Comparison of ENCODE assay signal across 8 cellular contexts in genomic region chr3:71389911-71390573, GRCh38.
DNase-seq lines count a peak whose midpoint lies in the region; ATAC-seq, FAIRE-seq and TF ChIP-seq lines count a peak whose summit lies in the region.

No MANE protein-coding gene starts in this region.

- peak; percentile 63 for DNase-seq in EH (ENCODE audit: low read depth)
- peak; percentile 26 for DNase-seq in NCI-H510A (lab: John Stamatoyannopoulos, UW)
- peak; percentile 91 for DNase-seq in astrocyte of the spinal cord (ENCODE audit: low read depth, low spot score)
- DNase-seq in dedifferentiated amniotic fluid mesenchymal stem cell (ENCODE audit: extremely low spot score): no peak

- peak; percentile 89 for FAIRE-seq in islet of Langerhans (lab: Jason Lieb, UNC)

- in situ Hi-C loops in astrocyte of the spinal cord (cut with HindIII; ENCODE audit: low sequenced_read_pairs): no loop called here

- no peaks in the 10 kb centered on the region for H3K27me3 Mint-ChIP-seq in stimulated activated memory B cell treated with anti-CD40 and anti-IgM and Interleukin-4, amounts not matched to agents 10 μg/mL and 1 μg/mL and 100 μg/mL, for 72 hours

- H3K9me3 Mint-ChIP-seq in stimulated activated memory B cell treated with anti-CD40 and anti-IgM and Interleukin-4, amounts not matched to agents 10 μg/mL and 1 μg/mL and 100 μg/mL, for 72 hours: peaks cover 2% of the 10 kb centered on the region

- peak overlapping the region; percentile 57 for H3K4me3 Mint-ChIP-seq in stimulated activated memory B cell treated with anti-CD40 and anti-IgM and Interleukin-4, amounts not matched to agents 10 μg/mL and 1 μg/mL and 100 μg/mL, for 72 hours

- peak overlapping the region; percentile 92 for H3K27ac Mint-ChIP-seq in stimulated activated memory B cell treated with anti-CD40 and anti-IgM and Interleukin-4, amounts not matched to agents 10 μg/mL and 1 μg/mL and 100 μg/mL, for 72 hours

- ATAC-seq in stimulated activated memory B cell treated with anti-CD40 and anti-IgM and Interleukin-4, amounts not matched to agents 10 μg/mL and 1 μg/mL and 100 μg/mL, for 72 hours: peak; percentile 4
- no peak for ATAC-seq in HG03139 (IDR thresholded peaks at IDR 0.05; ENCODE audit: unreplicated experiment)
- ATAC-seq in HG03442 (IDR thresholded peaks at IDR 0.05; ENCODE audit: unreplicated experiment): no peak

- H3K36me3 Mint-ChIP-seq in stimulated activated memory B cell treated with anti-CD40 and anti-IgM and Interleukin-4, amounts not matched to agents 10 μg/mL and 1 μg/mL and 100 μg/mL, for 72 hours: peaks cover 5% of the 10 kb centered on the region

- H3K4me1 Mint-ChIP-seq in stimulated activated memory B cell treated with anti-CD40 and anti-IgM and Interleukin-4, amounts not matched to agents 10 μg/mL and 1 μg/mL and 100 μg/mL, for 72 hours: peaks cover 53% of the 10 kb centered on the region

- TF ChIP-seq CTCF in astrocyte of the spinal cord (IDR thresholded peaks at IDR 0.05; ENCODE audit: low read depth, low read length): no peak

- no peak overlapping the region for H3K4me3 ChIP-seq in astrocyte of the spinal cord (ENCODE audit: low read depth, low read length)
